ENCODE assay signal across 2 cellular contexts in genomic region chr17:17814162-17815061, GRCh38.
A peak's percentile ranks its signal among the peaks of the same experiment; 100 is the strongest.
TF ChIP-seq lines count a peak whose summit lies in the region.

No MANE protein-coding gene starts in this region.

TF ChIP-seq in HCT116, 20 proteins besides CTCF, POLR2A, EP300 and RAD21:
- TF ChIP-seq SIN3A (IDR thresholded peaks at IDR 0.05; ENCODE audit: low read depth) (no peak), SRF (IDR thresholded peaks at IDR 0.05; ENCODE audit: low read depth) (no peak), SP1 (IDR thresholded peaks at IDR 0.05; ENCODE audit: low read depth) (no peak), YY1 (IDR thresholded peaks at IDR 0.05; ENCODE audit: extremely low read depth, insufficient replicate concordance, low read depth, low read length) (no peak), ZNF274 (IDR thresholded peaks at IDR 0.05; ENCODE audit: low read depth, low read length) (no peak), EZH2 (IDR thresholded peaks at IDR 0.05) (no peak), ATF3 (IDR thresholded peaks at IDR 0.05) (no peak), ZBTB33 (IDR thresholded peaks at IDR 0.05; ENCODE audit: extremely low read depth, insufficient replicate concordance, low read length) (no peak), EZH2phosphoT487 (IDR thresholded peaks at IDR 0.05; ENCODE audit: borderline replicate concordance) (no peak), JUND (IDR thresholded peaks at IDR 0.05) (no peak), ELF1 (IDR thresholded peaks at IDR 0.05; ENCODE audit: borderline replicate concordance, low read depth) (no peak)

TF ChIP-seq in K562, 482 proteins besides CTCF, POLR2A, EP300 and RAD21:
- TF ChIP-seq POLR2G (IDR thresholded peaks at IDR 0.05; ENCODE audit: low read depth, low read length) (peak; percentile 58), ZC3H4 (CRISPR knock-in tag; IDR thresholded peaks at IDR 0.05; ENCODE audit: borderline replicate concordance) (no peak), CHAMP1 (IDR thresholded peaks at IDR 0.05) (no peak), RBM22 (IDR thresholded peaks at IDR 0.05; ENCODE audit: low read depth, low read length, poor library complexity, severe bottlenecking) (peak; percentile 40), ZNF696 (CRISPR knock-in tag; conservative IDR thresholded peaks at IDR 0.05) (no peak), RBM25 (IDR thresholded peaks at IDR 0.05; ENCODE audit: low read depth, low read length, severe bottlenecking) (no peak)
